Comparison of ENCODE assay signal across 27 cellular contexts in the genomic region with DNA sequence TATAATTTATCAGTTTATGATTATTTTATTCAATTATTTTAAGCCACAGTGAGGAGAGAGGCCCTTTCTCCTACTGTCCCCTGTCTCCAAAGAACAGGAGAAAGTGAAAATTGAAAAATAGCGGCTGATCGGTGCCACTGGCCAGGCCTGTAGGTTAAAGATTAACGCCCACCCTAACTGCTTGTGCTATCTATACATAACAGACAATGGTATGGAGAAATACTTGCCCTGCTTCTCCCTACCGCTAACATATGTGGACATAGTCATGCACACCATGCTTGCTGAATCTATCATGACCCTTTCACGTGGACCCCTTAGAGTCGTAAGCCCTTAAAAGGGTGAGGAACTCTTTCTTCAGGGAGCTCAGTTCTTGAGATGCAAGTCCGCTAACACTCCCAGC.
"Had no signal": no experiment of that assay in that cellular context is flagged by ENCODE, and none has a peak within 500 bp of the region (broad histone marks: within the 10 kb centered on the region; RNA-seq: fewer than 3 reads in every experiment).

No MANE protein-coding gene starts in this region.

- FAIRE-seq: urothelium cell line had no signal

- H3K27ac ChIP-seq: stomach, suprapubic skin, testis, thoracic aorta, thyroid gland, tibial artery, tibial nerve, transverse colon, upper lobe of left lung, upper lobe of right lung, uterus, vagina had no signal

- DNase-seq: stimulated activated CD4-positive, alpha-beta T cell treated with anti-CD3 and anti-CD28 coated beads, Interleukin-2, amount 100 ng/mL, for 48 hours; stimulated activated CD4-positive, alpha-beta T cell treated with anti-CD3 and anti-CD28 coated beads, Interleukin-4, amount 100 ng/mL, for 1 hour; stimulated activated CD4-positive, alpha-beta T cell treated with anti-CD3 and anti-CD28 coated beads, Interleukin-4, amount 100 ng/mL, for 24 hours; stimulated activated CD4-positive, alpha-beta T cell treated with anti-CD3 and anti-CD28 coated beads, Interleukin-4, amount 100 ng/mL, for 4 hours; stimulated activated CD8-positive, alpha-beta memory T cell treated with anti-CD3 and anti-CD28 coated beads, Interleukin-4, amount 100 ng/mL, for 48 hours; stimulated activated naive B cell treated with anti-CD40 and anti-IgM and Interleukin-4, amounts not matched to agents 10 μg/mL and 1 μg/mL and 100 μg/mL, for 72 hours; stimulated activated naive CD4-positive, alpha-beta T cell; stimulated activated naive CD4-positive, alpha-beta T cell treated with Interleukin-2 at 50 U/mL for 16 hours; stimulated activated naive CD8-positive, alpha-beta T cell treated with anti-CD3 and anti-CD28 coated beads, Interleukin-15, amount 100 ng/mL, for 72 hours; stimulated activated naive CD8-positive, alpha-beta T cell treated with anti-CD3 and anti-CD28 coated beads, Interleukin-15, Interleukin-2, amounts not matched to agents 100 U/mL and 50 U/mL, for 24 hours; stomach; substantia nigra; testis; thyroid gland; tibial artery; transverse colon; trophoblast cell; upper lobe of left lung; upper lobe of right lung; uterus had no signal

- H3K36me3 ChIP-seq: stomach, suprapubic skin, thoracic aorta, thyroid gland, tibial artery, tibial nerve, transverse colon, upper lobe of left lung, upper lobe of right lung, uterus, vagina had no signal

- H3K4me1 ChIP-seq: stomach, suprapubic skin, testis, thyroid gland, tibial artery, tibial nerve, transverse colon, upper lobe of left lung, upper lobe of right lung, uterus, vagina had no signal

- H3K4me3 ChIP-seq: stomach, suprapubic skin, testis, thoracic aorta, thyroid gland, tibial artery, tibial nerve, transverse colon, upper lobe of left lung, upper lobe of right lung, uterus, vagina had no signal

- H3K27me3 ChIP-seq: stomach, suprapubic skin, testis, thyroid gland, tibial artery, tibial nerve, transverse colon, upper lobe of left lung, upper lobe of right lung, uterus, vagina had no signal

- H3K9me3 ChIP-seq: stomach, suprapubic skin, testis, thoracic aorta, thyroid gland, tibial artery, tibial nerve, transverse colon, upper lobe of left lung, upper lobe of right lung, uterus, vagina had no signal

- ATAC-seq: stimulated activated effector memory CD8-positive, alpha-beta T cell treated with anti-CD3 and anti-CD28 coated beads, Interleukin-12 subunit alpha, Interleukin-12 subunit beta, amount 100 ng/mL, for 72 hours; stimulated activated memory B cell treated with anti-CD40 and anti-IgM and Interleukin-4, amounts not matched to agents 10 μg/mL and 1 μg/mL and 100 μg/mL, for 72 hours; stimulated activated naive B cell treated with anti-CD40 and anti-IgM and Interleukin-4, amounts not matched to agents 10 μg/mL and 1 μg/mL and 100 μg/mL, for 72 hours; stimulated activated naive CD8-positive, alpha-beta T cell treated with anti-CD3 and anti-CD28 coated beads, Interleukin-15, amount 100 ng/mL, for 72 hours; stimulated activated naive CD8-positive, alpha-beta T cell treated with anti-CD3 and anti-CD28 coated beads, Interleukin-15, Interleukin-2, amounts not matched to agents 100 U/mL and 50 U/mL, for 24 hours; upper lobe of right lung had no signal
